In the genomic region with DNA sequence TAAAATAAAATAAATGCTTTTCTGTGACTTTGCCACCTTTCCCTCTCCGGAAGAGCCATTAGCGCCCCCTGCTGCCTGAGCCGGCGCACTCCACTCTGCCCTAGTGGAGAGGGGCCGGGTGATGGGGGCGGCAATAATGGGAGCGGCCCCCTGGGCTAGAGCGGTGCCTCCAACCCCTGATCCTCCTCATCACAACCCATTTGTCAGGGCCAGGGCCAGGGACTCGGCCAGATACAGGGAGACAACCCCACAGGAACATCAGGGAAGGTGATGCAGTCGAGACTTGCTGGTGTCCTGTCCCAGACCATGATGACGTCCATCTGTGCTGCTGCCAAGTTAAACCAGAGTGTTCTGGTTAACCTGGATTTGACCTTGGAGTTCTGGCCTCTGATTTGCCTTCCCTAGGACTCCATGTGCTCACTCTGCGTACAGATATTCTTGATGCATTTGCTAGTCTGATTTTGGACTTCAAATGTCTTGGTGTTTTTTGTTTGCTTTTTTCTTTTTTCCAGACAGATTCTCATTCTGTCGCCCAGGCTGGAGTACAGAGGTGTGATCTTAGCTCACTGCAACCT, we compare ENCODE assay signal across 1 cellular context.
A peak's percentile ranks its signal among the peaks of the same experiment; 100 is the strongest.
TF ChIP-seq lines count a peak whose summit lies in the region.

No MANE protein-coding gene starts in this region.

TF ChIP-seq in K562, 482 proteins besides CTCF, POLR2A, EP300 and RAD21 (continued from another document and continues in another):
- TF ChIP-seq BCOR (IDR thresholded peaks at IDR 0.05) (no peak), U2AF2 (optimal IDR thresholded peaks at IDR 0.05; ENCODE audit: low read depth, low read length) (no peak), ZBTB7A (IDR thresholded peaks at IDR 0.05; ENCODE audit: borderline replicate concordance, control insufficient read depth, low read depth, low read length) (peak; percentile 91), MEF2D (tag; conservative IDR thresholded peaks at IDR 0.05; ENCODE audit: low read depth) (no peak), KDM1A (IDR thresholded peaks at IDR 0.05) (peak; percentile 77 to 81; a peak in 3 of 4 replicates), ZNF282 (CRISPR knock-in tag; IDR thresholded peaks at IDR 0.05) (no peak), ZNF609 (CRISPR knock-in tag; IDR thresholded peaks at IDR 0.05; ENCODE audit: borderline replicate concordance) (no peak), RERE (CRISPR knock-in tag; IDR thresholded peaks at IDR 0.05; ENCODE audit: borderline replicate concordance) (no peak), ARID1B (IDR thresholded peaks at IDR 0.05) (no peak), TBL1XR1 (IDR thresholded peaks at IDR 0.05; ENCODE audit: low read length in 2 of 2) (no peak), SNRNP70 (optimal IDR thresholded peaks at IDR 0.05; ENCODE audit: low read depth, low read length) (no peak), NCOR1 (IDR thresholded peaks at IDR 0.05) (no peak), LARP7 (IDR thresholded peaks at IDR 0.05) (no peak), CCNT2 (IDR thresholded peaks at IDR 0.05; ENCODE audit: borderline replicate concordance, extremely low read depth, insufficient read length, low read depth, low read length) (no peak), BCL6 (CRISPR knock-in tag; IDR thresholded peaks at IDR 0.05) (no peak)
- TF ChIP-seq, protein P1, sequence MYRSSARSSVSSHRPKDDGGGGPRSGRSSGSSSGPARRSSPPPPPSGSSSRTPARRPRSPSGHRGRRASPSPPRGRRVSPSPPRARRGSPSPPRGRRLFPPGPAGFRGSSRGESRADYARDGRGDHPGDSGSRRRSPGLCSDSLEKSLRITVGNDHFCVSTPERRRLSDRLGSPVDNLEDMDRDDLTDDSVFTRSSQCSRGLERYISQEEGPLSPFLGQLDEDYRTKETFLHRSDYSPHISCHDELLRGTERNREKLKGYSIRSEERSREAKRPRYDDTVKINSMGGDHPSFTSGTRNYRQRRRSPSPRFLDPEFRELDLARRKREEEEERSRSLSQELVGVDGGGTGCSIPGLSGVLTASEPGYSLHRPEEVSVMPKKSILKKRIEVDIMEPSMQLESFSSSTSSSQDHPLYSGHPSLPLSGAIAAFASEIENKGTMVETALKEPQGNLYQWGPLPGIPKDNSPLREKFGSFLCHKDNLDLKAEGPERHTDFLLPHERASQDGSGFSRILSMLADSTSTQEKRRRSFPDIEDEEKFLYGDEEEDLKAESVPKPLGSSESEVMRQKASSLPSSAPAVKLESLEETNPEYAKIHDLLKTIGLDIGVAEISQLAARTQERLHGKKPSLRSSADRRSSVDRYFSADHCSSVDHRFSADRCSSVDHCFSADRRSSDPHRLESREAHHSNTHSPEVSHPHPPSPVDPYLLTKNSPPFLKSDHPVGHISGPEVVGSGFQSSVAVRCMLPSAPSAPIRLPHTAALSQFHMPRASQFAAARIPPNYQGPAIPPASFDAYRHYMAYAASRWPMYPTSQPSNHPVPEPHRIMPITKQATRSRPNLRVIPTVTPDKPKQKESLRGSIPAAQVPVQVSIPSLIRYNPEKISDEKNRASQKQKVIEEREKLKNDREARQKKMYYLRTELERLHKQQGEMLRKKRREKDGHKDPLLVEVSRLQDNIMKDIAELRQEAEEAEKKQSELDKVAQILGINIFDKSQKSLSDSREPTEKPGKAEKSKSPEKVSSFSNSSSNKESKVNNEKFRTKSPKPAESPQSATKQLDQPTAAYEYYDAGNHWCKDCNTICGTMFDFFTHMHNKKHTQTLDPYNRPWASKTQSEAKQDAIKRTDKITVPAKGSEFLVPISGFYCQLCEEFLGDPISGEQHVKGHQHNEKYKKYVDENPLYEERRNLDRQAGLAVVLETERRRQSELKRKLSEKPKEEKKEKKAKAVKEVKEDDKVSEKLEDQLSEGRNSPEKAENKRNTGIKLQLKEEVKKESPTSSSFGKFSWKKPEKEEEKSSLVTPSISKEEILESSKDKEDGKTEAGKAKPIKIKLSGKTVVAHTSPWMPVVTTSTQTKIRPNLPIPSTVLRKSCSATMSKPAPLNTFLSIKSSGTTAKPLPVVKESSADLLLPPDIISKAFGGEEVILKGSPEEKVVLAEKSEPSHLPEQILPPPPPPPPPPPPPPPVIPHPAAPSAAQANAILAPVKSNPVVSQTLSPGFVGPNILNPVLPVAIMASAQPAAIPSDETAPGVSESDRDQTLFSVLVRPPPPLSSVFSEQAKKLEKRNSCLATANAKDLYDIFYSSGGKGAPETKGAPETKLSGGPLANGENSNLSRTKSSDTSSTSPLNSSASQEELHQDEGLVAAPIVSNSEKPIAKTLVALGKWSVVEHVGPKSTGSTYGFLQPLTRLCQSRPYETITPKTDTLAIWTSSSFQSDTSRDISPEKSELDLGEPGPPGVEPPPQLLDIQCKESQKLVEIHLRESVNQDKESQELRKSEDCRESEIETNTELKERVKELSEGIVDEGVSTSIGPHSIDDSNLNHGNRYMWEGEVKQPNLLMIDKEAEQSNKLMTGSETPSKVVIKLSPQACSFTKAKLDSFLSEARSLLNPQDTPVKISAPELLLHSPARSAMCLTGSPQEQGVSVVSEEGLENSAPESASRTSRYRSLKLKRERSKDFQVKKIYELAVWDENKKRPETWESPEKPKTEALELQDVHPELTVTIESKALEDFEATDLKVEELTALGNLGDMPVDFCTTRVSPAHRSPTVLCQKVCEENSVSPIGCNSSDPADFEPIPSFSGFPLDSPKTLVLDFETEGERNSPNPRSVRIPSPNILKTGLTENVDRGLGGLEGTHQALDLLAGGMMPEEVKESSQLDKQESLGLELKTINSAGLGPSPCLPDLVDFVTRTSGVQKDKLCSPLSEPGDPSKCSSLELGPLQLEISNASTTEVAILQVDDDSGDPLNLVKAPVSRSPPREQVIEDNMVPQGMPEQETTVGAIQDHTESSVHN (IDR thresholded peaks at IDR 0.05; ENCODE audit: borderline replicate concordance in 1 of 2, low read depth in 1 of 2): no peak
- TF ChIP-seq, protein P2, sequence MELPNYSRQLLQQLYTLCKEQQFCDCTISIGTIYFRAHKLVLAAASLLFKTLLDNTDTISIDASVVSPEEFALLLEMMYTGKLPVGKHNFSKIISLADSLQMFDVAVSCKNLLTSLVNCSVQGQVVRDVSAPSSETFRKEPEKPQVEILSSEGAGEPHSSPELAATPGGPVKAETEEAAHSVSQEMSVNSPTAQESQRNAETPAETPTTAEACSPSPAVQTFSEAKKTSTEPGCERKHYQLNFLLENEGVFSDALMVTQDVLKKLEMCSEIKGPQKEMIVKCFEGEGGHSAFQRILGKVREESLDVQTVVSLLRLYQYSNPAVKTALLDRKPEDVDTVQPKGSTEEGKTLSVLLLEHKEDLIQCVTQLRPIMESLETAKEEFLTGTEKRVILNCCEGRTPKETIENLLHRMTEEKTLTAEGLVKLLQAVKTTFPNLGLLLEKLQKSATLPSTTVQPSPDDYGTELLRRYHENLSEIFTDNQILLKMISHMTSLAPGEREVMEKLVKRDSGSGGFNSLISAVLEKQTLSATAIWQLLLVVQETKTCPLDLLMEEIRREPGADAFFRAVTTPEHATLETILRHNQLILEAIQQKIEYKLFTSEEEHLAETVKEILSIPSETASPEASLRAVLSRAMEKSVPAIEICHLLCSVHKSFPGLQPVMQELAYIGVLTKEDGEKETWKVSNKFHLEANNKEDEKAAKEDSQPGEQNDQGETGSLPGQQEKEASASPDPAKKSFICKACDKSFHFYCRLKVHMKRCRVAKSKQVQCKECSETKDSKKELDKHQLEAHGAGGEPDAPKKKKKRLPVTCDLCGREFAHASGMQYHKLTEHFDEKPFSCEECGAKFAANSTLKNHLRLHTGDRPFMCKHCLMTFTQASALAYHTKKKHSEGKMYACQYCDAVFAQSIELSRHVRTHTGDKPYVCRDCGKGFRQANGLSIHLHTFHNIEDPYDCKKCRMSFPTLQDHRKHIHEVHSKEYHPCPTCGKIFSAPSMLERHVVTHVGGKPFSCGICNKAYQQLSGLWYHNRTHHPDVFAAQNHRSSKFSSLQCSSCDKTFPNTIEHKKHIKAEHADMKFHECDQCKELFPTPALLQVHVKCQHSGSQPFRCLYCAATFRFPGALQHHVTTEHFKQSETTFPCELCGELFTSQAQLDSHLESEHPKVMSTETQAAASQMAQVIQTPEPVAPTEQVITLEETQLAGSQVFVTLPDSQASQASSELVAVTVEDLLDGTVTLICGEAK (IDR thresholded peaks at IDR 0.05): no peak
- TF ChIP-seq, protein P2 (CRISPR knock-in tag; IDR thresholded peaks at IDR 0.05): no peak
